Comparison of ENCODE assay signal across 1 cellular context in the genomic region with DNA sequence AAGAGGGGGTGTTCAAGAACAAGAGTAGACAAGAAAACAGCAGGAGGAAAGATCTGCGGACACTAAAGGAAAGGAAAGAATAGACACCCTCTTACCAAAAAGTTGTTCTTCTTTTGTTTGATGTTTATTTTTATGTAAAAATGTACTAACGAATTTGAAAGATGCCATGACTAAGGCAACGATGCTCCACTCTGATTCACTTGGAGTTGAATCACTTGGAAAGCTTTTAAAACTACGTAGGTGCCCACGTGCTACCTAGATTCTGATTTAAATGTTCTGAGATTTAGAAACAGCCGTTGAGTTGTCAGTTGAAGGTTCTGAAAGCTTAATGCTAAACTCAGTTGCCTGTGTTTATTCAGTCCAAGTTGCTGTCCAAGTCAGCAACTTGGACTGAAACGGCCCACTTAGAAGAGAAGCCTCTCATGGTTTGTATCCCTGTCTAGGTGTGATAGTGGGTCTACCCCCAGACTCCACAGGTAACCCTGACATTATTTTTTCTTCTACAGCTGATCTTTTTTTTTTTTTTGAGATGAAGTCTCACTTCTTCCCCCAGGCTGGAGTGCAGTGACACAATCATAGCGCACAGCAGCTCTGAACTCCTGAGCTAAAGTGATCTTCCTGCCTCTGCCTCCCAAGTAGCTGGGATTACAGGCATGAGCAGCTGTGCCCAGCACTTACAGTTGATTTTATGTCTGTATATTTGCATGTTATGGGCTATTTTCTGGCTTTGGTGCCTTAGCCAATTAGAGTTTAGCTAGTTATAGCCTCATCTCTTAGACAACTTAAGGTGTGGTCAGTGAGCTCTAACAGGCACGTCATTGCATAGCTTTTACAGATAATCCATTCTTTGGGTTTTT.
A peak's percentile ranks its signal among the peaks of the same experiment; 100 is the strongest.
TF ChIP-seq lines count a peak whose summit lies in the region.

No MANE protein-coding gene starts in this region.

TF ChIP-seq in K562, 482 proteins besides CTCF, POLR2A, EP300 and RAD21 (continued from another document and continues in another):
- TF ChIP-seq, protein P1, sequence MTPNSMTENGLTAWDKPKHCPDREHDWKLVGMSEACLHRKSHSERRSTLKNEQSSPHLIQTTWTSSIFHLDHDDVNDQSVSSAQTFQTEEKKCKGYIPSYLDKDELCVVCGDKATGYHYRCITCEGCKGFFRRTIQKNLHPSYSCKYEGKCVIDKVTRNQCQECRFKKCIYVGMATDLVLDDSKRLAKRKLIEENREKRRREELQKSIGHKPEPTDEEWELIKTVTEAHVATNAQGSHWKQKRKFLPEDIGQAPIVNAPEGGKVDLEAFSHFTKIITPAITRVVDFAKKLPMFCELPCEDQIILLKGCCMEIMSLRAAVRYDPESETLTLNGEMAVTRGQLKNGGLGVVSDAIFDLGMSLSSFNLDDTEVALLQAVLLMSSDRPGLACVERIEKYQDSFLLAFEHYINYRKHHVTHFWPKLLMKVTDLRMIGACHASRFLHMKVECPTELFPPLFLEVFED (CRISPR knock-in tag; conservative IDR thresholded peaks at IDR 0.05), result no peak
- TF ChIP-seq TEAD1 (CRISPR knock-in tag; IDR thresholded peaks at IDR 0.05), result no peak
- no peak for TF ChIP-seq MEIS2 (IDR thresholded peaks at IDR 0.05; ENCODE audit: partially characterized antibody)
- peak; percentile 33; the same call in 1 of the 2 replicates for TF ChIP-seq CEBPB (tag; IDR thresholded peaks at IDR 0.05)
- no peak for TF ChIP-seq EGR1 (conservative IDR thresholded peaks at IDR 0.05)
- TF ChIP-seq PRPF4 (IDR thresholded peaks at IDR 0.05; ENCODE audit: insufficient read depth, low read depth, low read length, poor library complexity, severe bottlenecking), result no peak
- no peak for TF ChIP-seq ZNF165 (CRISPR knock-in tag; IDR thresholded peaks at IDR 0.05; ENCODE audit: borderline replicate concordance)
- TF ChIP-seq FOXJ2 (tag; IDR thresholded peaks at IDR 0.05), result no peak; the same call in none of the 2 replicates
- no peak for TF ChIP-seq HMG20B (CRISPR knock-in tag; IDR thresholded peaks at IDR 0.05)
- no peak for TF ChIP-seq KDM5B (IDR thresholded peaks at IDR 0.05; ENCODE audit: insufficient replicate concordance, low read depth, low read length)
- TF ChIP-seq, protein P2, sequence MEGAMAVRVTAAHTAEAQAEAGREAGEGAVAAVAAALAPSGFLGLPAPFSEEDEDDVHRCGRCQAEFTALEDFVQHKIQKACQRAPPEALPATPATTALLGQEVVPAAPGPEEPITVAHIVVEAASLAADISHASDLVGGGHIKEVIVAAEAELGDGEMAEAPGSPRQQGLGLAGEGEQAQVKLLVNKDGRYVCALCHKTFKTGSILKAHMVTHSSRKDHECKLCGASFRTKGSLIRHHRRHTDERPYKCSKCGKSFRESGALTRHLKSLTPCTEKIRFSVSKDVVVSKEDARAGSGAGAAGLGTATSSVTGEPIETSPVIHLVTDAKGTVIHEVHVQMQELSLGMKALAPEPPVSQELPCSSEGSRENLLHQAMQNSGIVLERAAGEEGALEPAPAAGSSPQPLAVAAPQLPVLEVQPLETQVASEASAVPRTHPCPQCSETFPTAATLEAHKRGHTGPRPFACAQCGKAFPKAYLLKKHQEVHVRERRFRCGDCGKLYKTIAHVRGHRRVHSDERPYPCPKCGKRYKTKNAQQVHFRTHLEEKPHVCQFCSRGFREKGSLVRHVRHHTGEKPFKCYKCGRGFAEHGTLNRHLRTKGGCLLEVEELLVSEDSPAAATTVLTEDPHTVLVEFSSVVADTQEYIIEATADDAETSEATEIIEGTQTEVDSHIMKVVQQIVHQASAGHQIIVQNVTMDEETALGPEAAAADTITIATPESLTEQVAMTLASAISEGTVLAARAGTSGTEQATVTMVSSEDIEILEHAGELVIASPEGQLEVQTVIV (CRISPR knock-in tag; IDR thresholded peaks at IDR 0.05; ENCODE audit: borderline replicate concordance), result no peak
- TF ChIP-seq RAD51 (IDR thresholded peaks at IDR 0.05; ENCODE audit: borderline replicate concordance, low read depth), result 0 out of 2 replicates have a peak, but pooled peaks have one; percentile 9
- no peak for TF ChIP-seq SRSF1 (IDR thresholded peaks at IDR 0.05; ENCODE audit: low read depth, low read length)
- no peak for TF ChIP-seq POLR2B (IDR thresholded peaks at IDR 0.05; ENCODE audit: low read depth, partially characterized antibody)
- no peak for TF ChIP-seq YBX1 (IDR thresholded peaks at IDR 0.05)
- TF ChIP-seq ZC3H8 (IDR thresholded peaks at IDR 0.05), result no peak
- TF ChIP-seq ZNF764 (CRISPR knock-in tag; IDR thresholded peaks at IDR 0.05; ENCODE audit: low read depth), result no peak
- no peak for TF ChIP-seq TAF7 (tag; IDR thresholded peaks at IDR 0.05)
- no peak for TF ChIP-seq ZNF609 (CRISPR knock-in tag; IDR thresholded peaks at IDR 0.05; ENCODE audit: borderline replicate concordance)
- TF ChIP-seq HDAC1 (IDR thresholded peaks at IDR 0.05), result no peak
- no peak for TF ChIP-seq TCFL5 (CRISPR knock-in tag; conservative IDR thresholded peaks at IDR 0.05)
- no peak for TF ChIP-seq POU5F1 (IDR thresholded peaks at IDR 0.05; ENCODE audit: borderline replicate concordance, low read depth, low read length, partially characterized antibody)
- TF ChIP-seq LARP7 (IDR thresholded peaks at IDR 0.05), result no peak
- TF ChIP-seq, protein P3, sequence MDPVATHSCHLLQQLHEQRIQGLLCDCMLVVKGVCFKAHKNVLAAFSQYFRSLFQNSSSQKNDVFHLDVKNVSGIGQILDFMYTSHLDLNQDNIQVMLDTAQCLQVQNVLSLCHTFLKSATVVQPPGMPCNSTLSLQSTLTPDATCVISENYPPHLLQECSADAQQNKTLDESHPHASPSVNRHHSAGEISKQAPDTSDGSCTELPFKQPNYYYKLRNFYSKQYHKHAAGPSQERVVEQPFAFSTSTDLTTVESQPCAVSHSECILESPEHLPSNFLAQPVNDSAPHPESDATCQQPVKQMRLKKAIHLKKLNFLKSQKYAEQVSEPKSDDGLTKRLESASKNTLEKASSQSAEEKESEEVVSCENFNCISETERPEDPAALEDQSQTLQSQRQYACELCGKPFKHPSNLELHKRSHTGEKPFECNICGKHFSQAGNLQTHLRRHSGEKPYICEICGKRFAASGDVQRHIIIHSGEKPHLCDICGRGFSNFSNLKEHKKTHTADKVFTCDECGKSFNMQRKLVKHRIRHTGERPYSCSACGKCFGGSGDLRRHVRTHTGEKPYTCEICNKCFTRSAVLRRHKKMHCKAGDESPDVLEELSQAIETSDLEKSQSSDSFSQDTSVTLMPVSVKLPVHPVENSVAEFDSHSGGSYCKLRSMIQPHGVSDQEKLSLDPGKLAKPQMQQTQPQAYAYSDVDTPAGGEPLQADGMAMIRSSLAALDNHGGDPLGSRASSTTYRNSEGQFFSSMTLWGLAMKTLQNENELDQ (CRISPR knock-in tag; IDR thresholded peaks at IDR 0.05; ENCODE audit: borderline replicate concordance), result no peak
- 0 out of 2 replicates have a peak, but pooled peaks have one; percentile 15 for TF ChIP-seq L3MBTL2 (IDR thresholded peaks at IDR 0.05)
- no peak for TF ChIP-seq NUFIP1 (IDR thresholded peaks at IDR 0.05; ENCODE audit: partially characterized antibody)
- TF ChIP-seq ZNF274 (IDR thresholded peaks at IDR 0.05; ENCODE audit: borderline replicate concordance, low read depth, low read length), result no peak
- TF ChIP-seq PCBP2 (IDR thresholded peaks at IDR 0.05; ENCODE audit: low read depth, low read length, poor library complexity, severe bottlenecking), result no peak
- no peak for TF ChIP-seq FUS (optimal IDR thresholded peaks at IDR 0.05; ENCODE audit: low read depth, low read length)
- TF ChIP-seq RCOR1 (IDR thresholded peaks at IDR 0.05; ENCODE audit: borderline replicate concordance in 1 of 2, low read depth in 2 of 2, low read length in 2 of 2), result 0 out of 4 replicates have a peak, but pooled peaks of 1 of the 2 experiments have one; percentile 5
- no peak for TF ChIP-seq KDM4B (IDR thresholded peaks at IDR 0.05; ENCODE audit: borderline replicate concordance in 2 of 2, low read depth in 1 of 2)
- TF ChIP-seq ETV5 (CRISPR knock-in tag; IDR thresholded peaks at IDR 0.05; ENCODE audit: low read depth), result no peak
- no peak for TF ChIP-seq PHTF2 (CRISPR knock-in tag; IDR thresholded peaks at IDR 0.05)
- TF ChIP-seq CEBPZ (IDR thresholded peaks at IDR 0.05; ENCODE audit: borderline replicate concordance, low read depth, low read length), result no peak
- TF ChIP-seq ZNF695 (CRISPR knock-in tag; IDR thresholded peaks at IDR 0.05), result no peak
- no peak for TF ChIP-seq KAT7 (CRISPR knock-in tag; IDR thresholded peaks at IDR 0.05; ENCODE audit: borderline replicate concordance)
- TF ChIP-seq DNMT1 (IDR thresholded peaks at IDR 0.05), result no peak
- no peak for TF ChIP-seq RFX7 (CRISPR knock-in tag; IDR thresholded peaks at IDR 0.05)
- TF ChIP-seq MYBL2 (IDR thresholded peaks at IDR 0.05; ENCODE audit: low read depth), result peak; percentile 70
- no peak for TF ChIP-seq MYBL2 (CRISPR knock-in tag; IDR thresholded peaks at IDR 0.05; ENCODE audit: borderline replicate concordance)
- TF ChIP-seq ZNF408 (CRISPR knock-in tag; IDR thresholded peaks at IDR 0.05; ENCODE audit: low read depth), result no peak
- TF ChIP-seq ATF6 (CRISPR knock-in tag; IDR thresholded peaks at IDR 0.05), result no peak
- TF ChIP-seq ARID2 (IDR thresholded peaks at IDR 0.05), result no peak
- TF ChIP-seq DLX4 (CRISPR knock-in tag; IDR thresholded peaks at IDR 0.05), result no peak
- no peak for TF ChIP-seq NCOR1 (IDR thresholded peaks at IDR 0.05)
